Comparison of ENCODE assay signal across 18 cellular contexts in the genomic region with DNA sequence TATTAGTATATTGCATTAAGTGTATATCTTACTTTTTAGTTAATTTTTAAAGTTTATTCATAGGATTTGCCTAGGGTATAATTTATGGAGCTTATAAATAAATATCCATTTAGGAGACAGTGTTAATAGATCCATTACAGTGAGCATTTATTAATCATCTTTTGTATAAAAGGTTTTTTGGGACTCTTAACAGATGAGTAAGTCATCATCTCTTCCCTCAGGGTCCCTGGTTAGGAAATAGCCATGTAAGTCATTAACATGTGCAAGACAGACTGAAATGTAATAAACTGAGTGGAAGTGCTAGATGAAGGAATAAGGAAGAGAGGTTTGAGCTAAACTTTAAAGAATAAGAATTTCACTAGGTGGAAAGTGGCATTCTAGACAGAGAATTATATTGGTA.
"Had no signal": no experiment of that assay in that cellular context is flagged by ENCODE, and none has a peak within 500 bp of the region (broad histone marks: within the 10 kb centered on the region; RNA-seq: fewer than 3 reads in every experiment).

No MANE protein-coding gene starts in this region.

- DNase-seq: cortex of kidney; effector memory CD8-positive, alpha-beta T cell; esophagus squamous epithelium; gastrocnemius medialis; heart right ventricle; islet precursor cell; left cardiac atrium; left ventricle myocardium inferior; lower lobe of right lung; naive thymus-derived CD4-positive, alpha-beta T cell; small intestine; stimulated activated CD4-positive, alpha-beta T cell treated with anti-CD3 and anti-CD28 coated beads, Interleukin-12 subunit alpha, Interleukin-12 subunit beta, amount 100 ng/mL, for 4 hours; stimulated activated CD4-positive, alpha-beta T cell treated with anti-CD3 and anti-CD28 coated beads, Interleukin-2, amount 100 ng/mL, for 48 hours; stimulated activated naive CD4-positive, alpha-beta T cell treated with Interleukin-2 at 50 U/mL for 16 hours had no signal

- ATAC-seq: effector memory CD8-positive, alpha-beta T cell; gastrocnemius medialis; heart right ventricle; left cardiac atrium; lower lobe of right lung; naive thymus-derived CD4-positive, alpha-beta T cell had no signal

- H3K4me1 Mint-ChIP-seq: central memory CD8-positive, alpha-beta T cell; naive thymus-derived CD4-positive, alpha-beta T cell had no signal

- H3K27ac ChIP-seq: esophagus squamous epithelium, gastrocnemius medialis, heart right ventricle, left ventricle myocardium inferior, lower lobe of right lung, neutrophil, right atrium auricular region had no signal

- H3K9me3 Mint-ChIP-seq: central memory CD8-positive, alpha-beta T cell; effector memory CD8-positive, alpha-beta T cell; type B pancreatic cell had no signal

- H3K27me3 ChIP-seq: esophagus squamous epithelium, gastrocnemius medialis, heart right ventricle, neutrophil, right atrium auricular region had no signal

- H3K9me3 ChIP-seq: esophagus squamous epithelium, gastrocnemius medialis, heart right ventricle, left ventricle myocardium inferior, lower lobe of right lung, neutrophil, right atrium auricular region had no signal

- H3K4me3 ChIP-seq: esophagus squamous epithelium, gastrocnemius medialis, heart right ventricle, left ventricle myocardium inferior, lower lobe of right lung, right atrium auricular region had no signal

- H3K4me1 ChIP-seq: esophagus squamous epithelium, gastrocnemius medialis, heart right ventricle, left ventricle myocardium inferior, lower lobe of right lung, right atrium auricular region had no signal

- H3K27me3 Mint-ChIP-seq: central memory CD8-positive, alpha-beta T cell; effector memory CD8-positive, alpha-beta T cell; naive thymus-derived CD4-positive, alpha-beta T cell; type B pancreatic cell had no signal

- H3K27ac Mint-ChIP-seq: effector memory CD8-positive, alpha-beta T cell; naive thymus-derived CD4-positive, alpha-beta T cell; type B pancreatic cell had no signal

- H3K4me3 Mint-ChIP-seq: central memory CD8-positive, alpha-beta T cell; effector memory CD8-positive, alpha-beta T cell; naive thymus-derived CD4-positive, alpha-beta T cell; type B pancreatic cell had no signal
